8 cellular contexts compared by ENCODE assay signal in genomic region chr11:130916910-130917309, GRCh38. TPM values are rescaled to one million over a fixed set of nuclear protein-coding genes. Genes with fewer than 3 reads are reported as not detected.
DNase-seq lines count a peak whose midpoint lies in the region; ATAC-seq and TF ChIP-seq lines count a peak whose summit lies in the region.

No MANE protein-coding gene starts in this region.

- no peaks in the 10 kb centered on the region; the same call in 1 of the 2 replicates for H3K27me3 ChIP-seq in H9 (ENCODE audit: insufficient read depth, low read length)
- H3K27me3 ChIP-seq in skeletal muscle satellite cell (ENCODE audit: control insufficient read depth, insufficient read depth, low read length), result no peaks in the 10 kb centered on the region

- peaks cover 7 to 26% (median 24%) of the 10 kb centered on the region in 3 experiments; a peak in 6 of 7 replicates for H3K36me3 Mint-ChIP-seq in H9 (ENCODE audit: insufficient read depth in 1 of 3, low read depth in 3 of 3)

- no peak overlapping the region for H2BK15ac ChIP-seq in H9 (ENCODE audit: low read depth, low read length)

- peaks cover 35 to 39% of the 10 kb centered on the region in 2 experiments for H3K4me1 Mint-ChIP-seq in H9

- H3K4me1 ChIP-seq in H9 (ENCODE audit: insufficient read depth, low read length) (peaks cover 5% of the 10 kb centered on the region; the same call in 1 of the 2 replicates), skeletal muscle satellite cell (ENCODE audit: control insufficient read depth, insufficient read depth, low read length) (peaks cover 15% of the 10 kb centered on the region)

- no peak overlapping the region for H2BK5ac ChIP-seq in H9 (ENCODE audit: insufficient read length, low read length)

- H2BK120ac ChIP-seq in H9 (ENCODE audit: low read depth, low read length, poor library complexity, severe bottlenecking), result no peak overlapping the region

- H3K36me3 ChIP-seq in skeletal muscle satellite cell (ENCODE audit: insufficient read depth, low read length), result peaks cover 30% of the 10 kb centered on the region

- no peak overlapping the region for H3K4ac ChIP-seq in H9 (ENCODE audit: low read depth, low read length)

- no peaks in the 10 kb centered on the region for H4K20me1 ChIP-seq in H9 (ENCODE audit: control insufficient read depth, insufficient read depth, insufficient read length)

- peaks cover 0 to 3% of the 10 kb centered on the region in 2 experiments; a peak in 2 of 5 replicates for H3K9me3 Mint-ChIP-seq in H9

- TF ChIP-seq CTCF in H9 (conservative IDR thresholded peaks at IDR 0.05), result no peak
- no peak for TF ChIP-seq CTCF in WI38 (IDR thresholded peaks at IDR 0.05; ENCODE audit: low read depth, low read length)
- TF ChIP-seq CTCF in foreskin fibroblast (IDR thresholded peaks at IDR 0.05; ENCODE audit: low read depth, low read length), result no peak

- H3K14ac ChIP-seq in H9 (ENCODE audit: insufficient read depth, low read length), result no peak overlapping the region

- no peak overlapping the region for H2AK5ac ChIP-seq in H9 (ENCODE audit: insufficient read length, low read length)

- H4K5ac ChIP-seq in H9 (ENCODE audit: insufficient read length, low read depth, low read length), result no peak overlapping the region

- H2AFZ ChIP-seq in H9 (ENCODE audit: low read length), result peak overlapping the region; percentile 11

- H3K18ac ChIP-seq in H9 (ENCODE audit: insufficient read length, low read depth, low read length), result no peak overlapping the region

- H3K23me2 ChIP-seq in H9 (ENCODE audit: insufficient read length, low read depth, low read length, poor library complexity, severe bottlenecking), result peaks cover 8% of the 10 kb centered on the region

- H2BK20ac ChIP-seq in H9 (ENCODE audit: low read depth, low read length, poor library complexity, severe bottlenecking), result no peak overlapping the region

- no CpG with 5 or more reads among the region's 8 CpGs for WGBS in H9 (ENCODE audit: extremely low coverage, insufficient read length, low lambda C conversion rate)

- H3K56ac ChIP-seq in H9 (ENCODE audit: insufficient read length, low read depth, low read length), result no peak overlapping the region

- peak overlapping the region; percentile 83 for H3K4me3 ChIP-seq in WI38 (ENCODE audit: low read depth, low read length)
- peak overlapping the region; percentile 58 to 83 for H3K4me3 ChIP-seq in foreskin fibroblast (ENCODE audit: low read depth in 1 of 2, low read length in 2 of 2)
- peak overlapping the region; percentile 90 for H3K4me3 ChIP-seq in skeletal muscle satellite cell (ENCODE audit: low read length)

- no peak overlapping the region for H3T11ph ChIP-seq in H9 (ENCODE audit: low read length)

- H3K79me2 ChIP-seq in H9 (ENCODE audit: insufficient read depth, low read length), result no peaks in the 10 kb centered on the region; the same call in 1 of the 2 replicates

- no peak overlapping the region for H3K23ac ChIP-seq in H9 (ENCODE audit: insufficient read length, low read depth, low read length)

- H3K27me3 Mint-ChIP-seq in H9 (ENCODE audit: low read depth), result peaks cover 25% of the 10 kb centered on the region

- H3K9me3 ChIP-seq in H9 (ENCODE audit: control insufficient read depth, low read depth, low read length) (no peaks in the 10 kb centered on the region), skeletal muscle satellite cell (replicated peaks; ENCODE audit: low read length) (no peaks in the 10 kb centered on the region)

- H3K27ac ChIP-seq in H9 (ENCODE audit: insufficient read length, low read depth, low read length), result no peak overlapping the region

- no peak overlapping the region for H3K9ac ChIP-seq in H9 (ENCODE audit: extremely low read depth, insufficient read length, low read length)
- peak overlapping the region; percentile 98 for H3K9ac ChIP-seq in skeletal muscle satellite cell (ENCODE audit: low read depth, low read length)

- no peak for ATAC-seq in HG03439 (IDR thresholded peaks at IDR 0.05; ENCODE audit: unreplicated experiment)
- ATAC-seq in GM21619 (IDR thresholded peaks at IDR 0.05; ENCODE audit: unreplicated experiment), result no peak

- no peak overlapping the region for H4K91ac ChIP-seq in H9 (ENCODE audit: insufficient read length, low read depth, low read length)

- DNase-seq in H9, result no peak
- DNase-seq in foreskin fibroblast, result no peak
- no peak for DNase-seq in NCI-H2196 treated with DMSO at 0.1 percent for 48 hours (lab: John Stamatoyannopoulos, UW; ENCODE audit: unreplicated experiment)
- no peak for DNase-seq in EL

- H3K79me1 ChIP-seq in H9 (ENCODE audit: insufficient read depth, low read depth, low read length, poor library complexity, severe bottlenecking), result no peaks in the 10 kb centered on the region

- H3K4me2 ChIP-seq in H9 (ENCODE audit: insufficient read depth, insufficient read length, low read length) (peak overlapping the region; percentile 50), skeletal muscle satellite cell (ENCODE audit: low read length) (peak overlapping the region; percentile 100)

- 0 out of 7 replicates have a peak overlapping the region, but pooled peaks of 1 of the 3 experiments have one; percentile 14 for H3K27ac Mint-ChIP-seq in H9

- H4K8ac ChIP-seq in H9 (replicated peaks; ENCODE audit: insufficient read length, low read depth, low read length), result no peak overlapping the region

- peak overlapping the region; percentile 79 to 84 for H3K4me3 Mint-ChIP-seq in H9

- H2BK12ac ChIP-seq in H9 (ENCODE audit: insufficient read length, low read depth, low read length), result no peak overlapping the region

RNA-seq across cellular contexts. Expression of gene SNX19, which starts 0.6 kb away (rescaled TPM):
- 32.9 and 34.4 TPM in 2 replicates for total RNA-seq in H9 (2021)
- total RNA-seq in skeletal muscle satellite cell (2012; rRNA removed), result 73.8 and 74.0 TPM in 2 replicates
